Comparison of ENCODE assay signal across 20 cellular contexts in the genomic region with DNA sequence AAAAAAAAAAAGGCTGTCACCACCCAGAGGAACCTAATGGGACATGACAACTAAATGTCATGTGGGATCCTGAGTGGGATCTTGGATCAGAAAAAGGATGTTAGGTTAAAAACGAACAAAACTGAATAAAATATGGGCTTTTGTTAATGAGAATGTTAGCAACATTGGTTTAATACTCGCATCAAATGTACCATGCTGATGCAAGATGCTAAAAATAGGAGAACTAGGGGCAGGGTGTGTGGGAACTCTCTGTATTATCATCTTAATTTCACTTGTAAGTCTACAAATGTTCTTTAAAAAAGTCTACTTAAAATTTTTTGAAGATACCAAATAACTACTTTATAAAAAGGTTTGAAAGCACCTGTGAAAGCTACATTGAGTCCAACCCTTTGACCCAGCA.
"Had no signal": no experiment of that assay in that cellular context is flagged by ENCODE, and none has a peak within 500 bp of the region (broad histone marks: within the 10 kb centered on the region; RNA-seq: fewer than 3 reads in every experiment).

No MANE protein-coding gene starts in this region.

- DNase-seq: colonic mucosa; cortex of kidney; dermis blood vessel endothelial cell; dorsolateral prefrontal cortex; effector CD4-positive, alpha-beta T cell; effector CD8-positive, alpha-beta T cell; effector memory CD4-positive, alpha-beta T cell; effector memory CD8-positive, alpha-beta T cell; endodermal cell; erythroblast; esophagus squamous epithelium; foreskin fibroblast; foreskin keratinocyte; foreskin melanocyte; gastrocnemius medialis; glutamatergic neuron; heart right ventricle had no signal

- ATAC-seq: effector memory CD8-positive, alpha-beta T cell; esophagus mucosa; foreskin keratinocyte; gastrocnemius medialis; gastroesophageal sphincter; heart left ventricle; heart right ventricle had no signal
